ENCODE assay signal across 11 cellular contexts in the genomic region with DNA sequence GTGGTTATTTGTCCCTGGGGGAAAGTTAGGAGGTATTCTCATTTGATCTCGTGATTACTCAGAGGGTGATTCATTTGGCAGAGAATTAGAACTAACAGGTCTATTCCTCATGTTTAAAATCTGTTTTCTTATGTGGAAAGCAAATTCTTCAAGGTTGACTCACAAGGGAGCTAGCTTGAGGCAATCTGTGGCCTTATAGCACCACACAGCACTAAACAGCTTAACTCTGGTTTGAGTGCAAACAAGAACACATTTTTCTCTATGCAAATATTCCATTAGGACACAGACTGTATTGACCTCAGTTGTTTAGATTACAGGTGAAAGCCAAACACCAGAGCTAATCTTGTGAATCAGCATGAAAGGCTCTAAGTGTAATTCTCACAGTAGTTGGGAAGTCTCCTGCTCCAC.
DNase-seq lines count a peak whose midpoint lies in the region; ATAC-seq lines count a peak whose summit lies in the region.
"Had no signal": no experiment of that assay in that cellular context is flagged by ENCODE, and none has a peak within 500 bp of the region (broad histone marks: within the 10 kb centered on the region; RNA-seq: fewer than 3 reads in every experiment).

No MANE protein-coding gene starts in this region.

- peaks cover 1% of the 10 kb centered on the region for H3K4me1 Mint-ChIP-seq in activated T-cell treated with anti-CD3 and anti-CD28 coated beads, Interleukin-2, amount 50 U/mL, for 24 hours (ENCODE audit: low read depth)

- peaks cover 0 to 6% of the 10 kb centered on the region in 2 donors for H3K36me3 Mint-ChIP-seq in activated naive CD4-positive, alpha-beta T cell treated with anti-CD3 and anti-CD28 coated beads, Interleukin-2, amount 50 U/mL, for 72 hours
- no peaks in the 10 kb centered on the region for H3K36me3 Mint-ChIP-seq in activated T-cell treated with anti-CD3 and anti-CD28 coated beads, Interleukin-2, amount 50 U/mL, for 24 hours (ENCODE audit: low read depth)
- H3K36me3 Mint-ChIP-seq: CD8-positive, alpha-beta T cell had no signal

- H3K4me3 Mint-ChIP-seq in activated T-cell treated with anti-CD3 and anti-CD28 coated beads, Interleukin-2, amount 50 U/mL, for 24 hours, result no peak overlapping the region
- H3K4me3 Mint-ChIP-seq: CD8-positive, alpha-beta T cell had no signal

- peaks cover 0 to 6% of the 10 kb centered on the region in 2 donors for H3K9me3 Mint-ChIP-seq in activated naive CD4-positive, alpha-beta T cell treated with anti-CD3 and anti-CD28 coated beads, Interleukin-2, amount 50 U/mL, for 72 hours
- H3K9me3 Mint-ChIP-seq in activated T-cell treated with anti-CD3 and anti-CD28 coated beads, Interleukin-2, amount 50 U/mL, for 24 hours, result peaks cover 5% of the 10 kb centered on the region

- H3K4me3 ChIP-seq in NT2/D1 (ENCODE audit: insufficient read length, low read depth), result no peak overlapping the region
- H3K4me3 ChIP-seq: testis had no signal

- no peak for ATAC-seq in activated naive CD4-positive, alpha-beta T cell treated with anti-CD3 and anti-CD28 coated beads, Interleukin-2, amount 50 U/mL, for 72 hours
- no peak for ATAC-seq in GM18519 (IDR thresholded peaks at IDR 0.05; ENCODE audit: low FRiP score, unreplicated experiment)
- ATAC-seq: CD8-positive, alpha-beta T cell had no signal

- no peak overlapping the region for H3K27ac Mint-ChIP-seq in activated naive CD4-positive, alpha-beta T cell treated with anti-CD3 and anti-CD28 coated beads, Interleukin-2, amount 50 U/mL, for 72 hours
- H3K27ac Mint-ChIP-seq in activated T-cell treated with anti-CD3 and anti-CD28 coated beads, Interleukin-2, amount 50 U/mL, for 24 hours, result no peak overlapping the region
- H3K27ac Mint-ChIP-seq: CD8-positive, alpha-beta T cell had no signal

- H3K9ac ChIP-seq in NT2/D1 (ENCODE audit: insufficient read length, low read depth), result no peak overlapping the region

- peaks cover 14% of the 10 kb centered on the region; the same call in 1 of the 2 replicates for H3K9me3 ChIP-seq in NT2/D1 (ENCODE audit: insufficient read depth, low read length)
- H3K9me3 ChIP-seq: neutrophil, testis had no signal

- H3K36me3 ChIP-seq in NT2/D1 (ENCODE audit: insufficient read depth, insufficient read length, low read length), result no peaks in the 10 kb centered on the region
- H3K36me3 ChIP-seq: neutrophil had no signal

- no peaks in the 10 kb centered on the region for H3K4me1 ChIP-seq in NT2/D1 (ENCODE audit: insufficient read depth, insufficient read length)
- H3K4me1 ChIP-seq: testis had no signal

- H3K27me3 Mint-ChIP-seq in activated T-cell treated with anti-CD3 and anti-CD28 coated beads, Interleukin-2, amount 50 U/mL, for 24 hours, result peaks cover 10% of the 10 kb centered on the region

- peak; percentile 61 for DNase-seq in ELF-1 (ENCODE audit: low read depth, low spot score)
- DNase-seq in NT2/D1 (ENCODE audit: low read depth, low spot score), result peak; percentile 30
- DNase-seq in epidermal melanocyte (ENCODE audit: insufficient read length, low spot score), result peak; percentile 17
- DNase-seq in non-pigmented ciliary epithelial cell (ENCODE audit: low read depth), result peak; percentile 1
- DNase-seq in activated naive CD4-positive, alpha-beta T cell treated with anti-CD3 and anti-CD28 coated beads, Interleukin-2, amount 50 U/mL, for 72 hours (ENCODE audit: low spot score in 2 of 2), result no peak
- DNase-seq in NAMALWA (ENCODE audit: low spot score), result no peak
- no peak for DNase-seq in activated T-cell treated with anti-CD3 and anti-CD28 coated beads, Interleukin-2, amount 50 U/mL, for 24 hours
- DNase-seq: CD8-positive, alpha-beta T cell; testis had no signal

- no peaks in the 10 kb centered on the region for H3K27me3 ChIP-seq in NT2/D1 (ENCODE audit: insufficient read depth, insufficient read length)
- H3K27me3 ChIP-seq: neutrophil, testis had no signal

Comparison
In these comparisons a context has a peak if more than half of its experiments do, and no peak if none do; other contexts are left out.
1. DNase-seq: peak in ELF-1 (single experiment), NT2/D1 (single experiment), epidermal melanocyte (single experiment) and non-pigmented ciliary epithelial cell (single experiment); none in activated naive CD4-positive, alpha-beta T cell treated with anti-CD3 and anti-CD28 coated beads, Interleukin-2, amount 50 U/mL, for 72 hours (0 of 2), NAMALWA (single experiment) and activated T-cell treated with anti-CD3 and anti-CD28 coated beads, Interleukin-2, amount 50 U/mL, for 24 hours (single experiment).